Comparison of ENCODE assay signal across 10 cellular contexts in genomic region chr14:22537436-22538310, GRCh38. TPM values are rescaled to one million over a fixed set of nuclear protein-coding genes. Genes with fewer than 3 reads are reported as not detected.
DNase-seq lines count a peak whose midpoint lies in the region; ATAC-seq and TF ChIP-seq lines count a peak whose summit lies in the region.
"Had no signal": no experiment of that assay in that cellular context is flagged by ENCODE, and none has a peak within 500 bp of the region (broad histone marks: within the 10 kb centered on the region; RNA-seq: fewer than 3 reads in every experiment).

No MANE protein-coding gene starts in this region.

- DNase-seq in activated T-cell treated with anti-CD3 and anti-CD28 coated beads, Interleukin-2, amount 50 U/mL, for 24 hours = peak; percentile 58
- no peak for DNase-seq in activated T-cell treated with anti-CD3 and anti-CD28 coated beads, Interleukin-2, amount 50 U/mL, for 1 hour
- peak; percentile 59 for DNase-seq in activated CD8-positive, alpha-beta memory T cell treated with anti-CD3 and anti-CD28 coated beads, Interleukin-2, amount 50 U/mL, for 48 hours
- no peak for DNase-seq in fibroblast of lung (ENCODE audit: low read depth in 2 of 2)

- no peak overlapping the region for H2AFZ ChIP-seq in fibroblast of lung (ENCODE audit: low read length)

- peaks cover 9% of the 10 kb centered on the region for H3K4me1 ChIP-seq in fibroblast of lung (ENCODE audit: control insufficient read depth, extremely low read depth, insufficient read depth, low read length)
- H3K4me1 ChIP-seq in subcutaneous abdominal adipose tissue (ENCODE audit: control insufficient read depth in 5 of 5, insufficient read depth in 5 of 5, low read length in 5 of 5) = peaks cover 0 to 34% (median 3%) of the 10 kb centered on the region in 5 donors

- H3K36me3 ChIP-seq in fibroblast of lung (ENCODE audit: control insufficient read depth, insufficient read depth, low read length) (no peaks in the 10 kb centered on the region), subcutaneous abdominal adipose tissue (ENCODE audit: control insufficient read depth in 5 of 5, insufficient read depth in 5 of 5, low read length in 5 of 5) (no peaks in the 10 kb centered on the region)
- H3K36me3 ChIP-seq: cardiac muscle cell had no signal

- no peak overlapping the region for H3K4me2 ChIP-seq in fibroblast of lung (ENCODE audit: extremely low read depth, insufficient read depth, low read length)

- peak overlapping the region; percentile 86 for H3K4me3 Mint-ChIP-seq in activated T-cell treated with anti-CD3 and anti-CD28 coated beads, Interleukin-2, amount 50 U/mL, for 24 hours
- H3K4me3 Mint-ChIP-seq: nephron had no signal

- H3K9me3 ChIP-seq in fibroblast of lung (ENCODE audit: control insufficient read depth, insufficient read depth, low read depth, low read length) (no peaks in the 10 kb centered on the region), subcutaneous abdominal adipose tissue (ENCODE audit: control insufficient read depth in 5 of 5, low read length in 5 of 5) (no peaks in the 10 kb centered on the region)

- no peak for ATAC-seq in GM21390 (IDR thresholded peaks at IDR 0.05; ENCODE audit: unreplicated experiment)
- no peak for ATAC-seq in HG03095 (IDR thresholded peaks at IDR 0.05; ENCODE audit: unreplicated experiment)
- no peak for ATAC-seq in HG02885 (IDR thresholded peaks at IDR 0.05; ENCODE audit: poor library complexity, unreplicated experiment)

- H3K4me3 ChIP-seq in fibroblast of lung (replicated peaks in 1 of 4; ENCODE audit: control extremely low read depth in 1 of 4, insufficient read depth in 1 of 4, low read depth in 3 of 4, low read length in 4 of 4) (no peak overlapping the region), subcutaneous abdominal adipose tissue (ENCODE audit: low read depth in 1 of 5, low read length in 5 of 5) (no peak overlapping the region)
- H3K4me3 ChIP-seq: cardiac muscle cell had no signal

- H3K36me3 Mint-ChIP-seq in activated T-cell treated with anti-CD3 and anti-CD28 coated beads, Interleukin-2, amount 50 U/mL, for 24 hours (ENCODE audit: low read depth) = peaks cover 97% of the 10 kb centered on the region

- H3K79me2 ChIP-seq in fibroblast of lung (ENCODE audit: control insufficient read depth, insufficient read depth, low read length) = no peaks in the 10 kb centered on the region

- no peaks in the 10 kb centered on the region for H4K20me1 ChIP-seq in fibroblast of lung (ENCODE audit: control insufficient read depth, extremely low read depth, insufficient read depth, low read length)

- peaks cover 96% of the 10 kb centered on the region for H3K4me1 Mint-ChIP-seq in activated T-cell treated with anti-CD3 and anti-CD28 coated beads, Interleukin-2, amount 50 U/mL, for 24 hours (ENCODE audit: low read depth)

- H3K27me3 Mint-ChIP-seq in activated T-cell treated with anti-CD3 and anti-CD28 coated beads, Interleukin-2, amount 50 U/mL, for 24 hours = no peaks in the 10 kb centered on the region

- H3K27ac ChIP-seq in fibroblast of lung (ENCODE audit: insufficient read depth, low read length) = peak overlapping the region; percentile 46
- peak overlapping the region; percentile 73 for H3K27ac ChIP-seq in subcutaneous abdominal adipose tissue (ENCODE audit: low read depth, low read length)
- H3K27ac ChIP-seq: cardiac muscle cell had no signal

- H3K27me3 ChIP-seq in fibroblast of lung (ENCODE audit: control insufficient read depth, insufficient read depth, low read length) = no peaks in the 10 kb centered on the region
- no peaks in the 10 kb centered on the region for H3K27me3 ChIP-seq in subcutaneous abdominal adipose tissue (ENCODE audit: control insufficient read depth in 5 of 5, insufficient read depth in 4 of 5, low read length in 5 of 5)
- H3K27me3 ChIP-seq: cardiac muscle cell had no signal

- H3K27ac Mint-ChIP-seq in activated T-cell treated with anti-CD3 and anti-CD28 coated beads, Interleukin-2, amount 50 U/mL, for 24 hours = peak overlapping the region; percentile 97

- TF ChIP-seq CTCF in fibroblast of lung (conservative IDR thresholded peaks at IDR 0.05 in 1 of 2, IDR thresholded peaks at IDR 0.05 in 1 of 2; ENCODE audit: low read depth in 1 of 2, low read length in 2 of 2) = no peak

- no peaks in the 10 kb centered on the region for H3K9me3 Mint-ChIP-seq in activated T-cell treated with anti-CD3 and anti-CD28 coated beads, Interleukin-2, amount 50 U/mL, for 24 hours
- H3K9me3 Mint-ChIP-seq: nephron had no signal

- H3K9ac ChIP-seq in fibroblast of lung (ENCODE audit: insufficient read depth, low read length) (no peak overlapping the region), subcutaneous abdominal adipose tissue (ENCODE audit: low read length in 5 of 5) (peak overlapping the region in 1 of 5 donors; percentile 21)

RNA-seq across cellular contexts. Expression of gene DAD1, which starts 51.4 kb away (rescaled TPM):
- 235 and 249 TPM in 2 replicates for total RNA-seq in fibroblast of lung
- polyA plus RNA-seq in fibroblast of lung = 623 and 651 TPM in 2 replicates
- polyA plus RNA-seq in fibroblast of lung (2012) = 466 and 481 TPM in 2 replicates
- polyA minus RNA-seq in fibroblast of lung (ENCODE audit: low replicate concordance) = 385 and 479 TPM in 2 replicates

Comparison
In these comparisons a context has a peak if more than half of its experiments do, and no peak if none do; other contexts are left out.
1. DNase-seq: peak in activated T-cell treated with anti-CD3 and anti-CD28 coated beads, Interleukin-2, amount 50 U/mL, for 24 hours (single experiment) and activated CD8-positive, alpha-beta memory T cell treated with anti-CD3 and anti-CD28 coated beads, Interleukin-2, amount 50 U/mL, for 48 hours (single experiment); none in activated T-cell treated with anti-CD3 and anti-CD28 coated beads, Interleukin-2, amount 50 U/mL, for 1 hour (single experiment) and fibroblast of lung (0 of 2).